Comparison of ENCODE assay signal across 10 cellular contexts in genomic region chr4:82017680-82018079, GRCh38.
DNase-seq lines count a peak whose midpoint lies in the region; ATAC-seq, FAIRE-seq and TF ChIP-seq lines count a peak whose summit lies in the region.
"Had no signal": no experiment of that assay in that cellular context is flagged by ENCODE, and none has a peak within 500 bp of the region (broad histone marks: within the 10 kb centered on the region; RNA-seq: fewer than 3 reads in every experiment).

No MANE protein-coding gene starts in this region.

- H3K4me3 Mint-ChIP-seq in CD8-positive, alpha-beta T cell = no peak overlapping the region

- no peak overlapping the region for H3K27ac Mint-ChIP-seq in CD8-positive, alpha-beta T cell

- no peaks in the 10 kb centered on the region for H3K4me1 ChIP-seq in CD8-positive, alpha-beta T cell (ENCODE audit: insufficient read depth, low read length)
- H3K4me1 ChIP-seq: SJSA1 had no signal

- H3K36me3 Mint-ChIP-seq in CD8-positive, alpha-beta T cell = no peaks in the 10 kb centered on the region

- no peaks in the 10 kb centered on the region for H3K27me3 ChIP-seq in brain microvascular endothelial cell (replicated peaks)
- H3K27me3 ChIP-seq in CD8-positive, alpha-beta T cell (ENCODE audit: insufficient read depth, low read length) = no peaks in the 10 kb centered on the region
- H3K27me3 ChIP-seq: SJSA1 had no signal

- H3K4me3 ChIP-seq in brain microvascular endothelial cell (ENCODE audit: low read depth, low read length) = no peak overlapping the region
- no peak overlapping the region for H3K4me3 ChIP-seq in CD8-positive, alpha-beta T cell (ENCODE audit: low read depth, low read length)
- H3K4me3 ChIP-seq: coronary artery, SJSA1 had no signal

- peaks cover 13% of the 10 kb centered on the region for H3K27me3 Mint-ChIP-seq in CD8-positive, alpha-beta T cell (ENCODE audit: low read depth)

- no peak for TF ChIP-seq CTCF in brain microvascular endothelial cell (IDR thresholded peaks at IDR 0.05; ENCODE audit: low read depth, low read length, missing control alignments)
- no peak for TF ChIP-seq CTCF in CD8-positive, alpha-beta T cell (IDR thresholded peaks at IDR 0.05)
- TF ChIP-seq CTCF in GM13977 (IDR thresholded peaks at IDR 0.05; ENCODE audit: extremely low read depth, insufficient read depth, missing control alignments) = no peak

- no peaks in the 10 kb centered on the region for H3K36me3 ChIP-seq in brain microvascular endothelial cell (replicated peaks)
- H3K36me3 ChIP-seq in CD8-positive, alpha-beta T cell (ENCODE audit: insufficient read depth, low read length) = no peaks in the 10 kb centered on the region
- H3K36me3 ChIP-seq: SJSA1 had no signal

- no peak overlapping the region for H3K27ac ChIP-seq in brain microvascular endothelial cell
- no peak overlapping the region for H3K27ac ChIP-seq in CD8-positive, alpha-beta T cell (ENCODE audit: low read depth, low read length)
- H3K27ac ChIP-seq: coronary artery, SJSA1 had no signal

- intact Hi-C loops in CD8-positive, alpha-beta T cell (cut with DNase I, micrococcal nuclease) = no loop called here

- no peak for TF ChIP-seq POLR2A in GM12891 (IDR thresholded peaks at IDR 0.05; ENCODE audit: low read depth, low read length)

- FAIRE-seq in GM12891 (lab: Jason Lieb, UNC) = no peak
- FAIRE-seq: keratinocyte had no signal

- in situ Hi-C loops in brain microvascular endothelial cell (cut with HindIII; ENCODE audit: low pct_ligation_motif_present, low sequenced_read_pairs) (no loop called here), GM13977 (cut with MboI; ENCODE audit: low pct_unique_long_range_greater_than_20kb, low sequenced_read_pairs, unreplicated experiment) (no loop called here)

- H3K4me1 Mint-ChIP-seq in CD8-positive, alpha-beta T cell (ENCODE audit: low read depth) = no peaks in the 10 kb centered on the region

- ATAC-seq in CD8-positive, alpha-beta T cell = no peak

- peaks cover 11% of the 10 kb centered on the region for H3K9me3 Mint-ChIP-seq in CD8-positive, alpha-beta T cell

- H3K9me3 ChIP-seq in CD8-positive, alpha-beta T cell (ENCODE audit: low read length) = no peaks in the 10 kb centered on the region
- H3K9me3 ChIP-seq: SJSA1 had no signal

- DNase-seq in GM12891 (ENCODE audit: insufficient read length, low spot score) (peak; percentile 5), LHCN-M2 (ENCODE audit: low read depth) (peak; percentile 1), brain microvascular endothelial cell (peak; percentile 7), myocyte (ENCODE audit: low read depth) (peak; percentile 30), cerebellum (ENCODE audit: low spot score) (no peak), GM13977 (ENCODE audit: low spot score) (no peak)
- no peak for DNase-seq in CD8-positive, alpha-beta T cell

- POLR2A ChIA-PET in CD8-positive, alpha-beta T cell (lab: Charles Lee) = no interaction called here

- CTCF ChIA-PET in CD8-positive, alpha-beta T cell (lab: Charles Lee) = no interaction called here

TF ChIP-seq in GM12891, 5 proteins besides CTCF, POLR2A, EP300 and RAD21:
- TF ChIP-seq POU2F2 (IDR thresholded peaks at IDR 0.05; ENCODE audit: low read depth, low read length) = no peak
- no peak for TF ChIP-seq SPI1 (IDR thresholded peaks at IDR 0.05; ENCODE audit: low read depth, low read length)
- TF ChIP-seq TAF1 (IDR thresholded peaks at IDR 0.05; ENCODE audit: low read depth, low read length) = no peak

Comparison
In these comparisons a context has a peak if more than half of its experiments do, and no peak if none do; other contexts are left out.
1. DNase-seq: peak in GM12891 (single experiment), LHCN-M2 (single experiment), brain microvascular endothelial cell (single experiment) and myocyte (single experiment); none in cerebellum (single experiment), CD8-positive, alpha-beta T cell (0 of 7) and GM13977 (single experiment).